In genomic region chr6:84156306-84156705, GRCh38 we compare ENCODE assay signal across 28 cellular contexts.
DNase-seq lines count a peak whose midpoint lies in the region; ATAC-seq, FAIRE-seq and TF ChIP-seq lines count a peak whose summit lies in the region.
"Had no signal": no experiment of that assay in that cellular context is flagged by ENCODE, and none has a peak within 500 bp of the region (broad histone marks: within the 10 kb centered on the region; RNA-seq: fewer than 3 reads in every experiment).

No MANE protein-coding gene starts in this region.

- H3K4me1 Mint-ChIP-seq in nephron progenitor cell: peaks cover 8% of the 10 kb centered on the region
- no peaks in the 10 kb centered on the region for H3K4me1 Mint-ChIP-seq in activated T-helper 17 cell treated with anti-CD3 and anti-CD28 coated beads, Interleukin-2, amount 50 U/mL, for 72 hours
- H3K4me1 Mint-ChIP-seq: B cell; CD14-positive monocyte; CD8-positive, alpha-beta memory T cell had no signal

- no peak for TF ChIP-seq CTCF in BJ (IDR thresholded peaks at IDR 0.05; ENCODE audit: insufficient read depth, low read depth, low read length)
- no peak for TF ChIP-seq CTCF in nephron progenitor cell (IDR thresholded peaks at IDR 0.05)

- no peak overlapping the region for H3K4me3 Mint-ChIP-seq in nephron progenitor cell
- no peak overlapping the region for H3K4me3 Mint-ChIP-seq in activated T-helper 17 cell treated with anti-CD3 and anti-CD28 coated beads, Interleukin-2, amount 50 U/mL, for 72 hours
- H3K4me3 Mint-ChIP-seq: B cell; CD14-positive monocyte; CD4-positive, alpha-beta memory T cell; CD4-positive, CD25-positive, alpha-beta regulatory T cell; CD8-positive, alpha-beta memory T cell had no signal

- H3K36me3 Mint-ChIP-seq in nephron progenitor cell (ENCODE audit: low read depth): peaks cover 45% of the 10 kb centered on the region
- H3K36me3 Mint-ChIP-seq in activated T-helper 17 cell treated with anti-CD3 and anti-CD28 coated beads, Interleukin-2, amount 50 U/mL, for 72 hours (ENCODE audit: low read depth): peaks cover 65% of the 10 kb centered on the region

- CTCF ChIA-PET in BJ (lab: Yijun Ruan, JAX): interaction anchor here (1.2 kb wide), 1 partner anchor 71 kb away, joined by 3 read pairs; the partner anchor contains the start of gene CEP162

- ATAC-seq in GM19328 (IDR thresholded peaks at IDR 0.05; ENCODE audit: unreplicated experiment): no peak
- ATAC-seq in activated T-helper 17 cell treated with anti-CD3 and anti-CD28 coated beads, Interleukin-2, amount 50 U/mL, for 72 hours (replicated peaks): no peak

- H3K27me3 ChIP-seq in BJ (ENCODE audit: control insufficient read depth, insufficient read depth, low read length): no peaks in the 10 kb centered on the region
- H3K27me3 ChIP-seq: BLaER1 had no signal

- H3K9me3 Mint-ChIP-seq in nephron progenitor cell: no peaks in the 10 kb centered on the region
- no peaks in the 10 kb centered on the region for H3K9me3 Mint-ChIP-seq in activated T-helper 17 cell treated with anti-CD3 and anti-CD28 coated beads, Interleukin-2, amount 50 U/mL, for 72 hours
- H3K9me3 Mint-ChIP-seq: CD4-positive, alpha-beta memory T cell; CD4-positive, CD25-positive, alpha-beta regulatory T cell; CD8-positive, alpha-beta memory T cell had no signal

- no peaks in the 10 kb centered on the region for H3K27me3 Mint-ChIP-seq in nephron progenitor cell (ENCODE audit: low read depth, poor library complexity)
- H3K27me3 Mint-ChIP-seq in activated T-helper 17 cell treated with anti-CD3 and anti-CD28 coated beads, Interleukin-2, amount 50 U/mL, for 72 hours: no peaks in the 10 kb centered on the region
- H3K27me3 Mint-ChIP-seq: B cell; CD4-positive, alpha-beta memory T cell; CD4-positive, CD25-positive, alpha-beta regulatory T cell had no signal

- POLR2A ChIA-PET in BJ (lab: Charles Lee): no interaction called here

- peak; percentile 35 for FAIRE-seq in GM18507 (lab: Jason Lieb, UNC)
- FAIRE-seq in endometrium (lab: Jason Lieb, UNC): peak; percentile 99
- FAIRE-seq: A204.1, G401.6, GM12891 had no signal

- no peaks in the 10 kb centered on the region for H3K36me3 ChIP-seq in BJ (ENCODE audit: control insufficient read depth, insufficient read depth, low read length)
- H3K36me3 ChIP-seq: BLaER1 had no signal

- H3K27ac Mint-ChIP-seq in nephron progenitor cell: peak overlapping the region; percentile 33
- H3K27ac Mint-ChIP-seq in activated T-helper 17 cell treated with anti-CD3 and anti-CD28 coated beads, Interleukin-2, amount 50 U/mL, for 72 hours: no peak overlapping the region
- H3K27ac Mint-ChIP-seq: B cell; CD14-positive monocyte; CD4-positive, alpha-beta memory T cell; CD8-positive, alpha-beta memory T cell had no signal

- H3K4me3 ChIP-seq in BJ (ENCODE audit: low read depth, low read length): no peak overlapping the region
- H3K4me3 ChIP-seq: BLaER1 had no signal

- peak; percentile 41 for DNase-seq in BJ (ENCODE audit: low read depth)
- DNase-seq in GM18507 (ENCODE audit: extremely low spot score, insufficient read length, low read depth): no peak
- no peak for DNase-seq in nephron progenitor cell
- DNase-seq in NCI-H1105 treated with DMSO at 0.1 percent for 48 hours (lab: John Stamatoyannopoulos, UW): no peak
- DNase-seq in stimulated activated CD4-positive, alpha-beta T cell treated with anti-CD3 and anti-CD28 coated beads, Interleukin-1b, Interleukin-23, amount 100 ng/mL, for 48 hours: no peak
- DNase-seq: 8988T; ACHN; AML-193; C1 segment of cervical spinal cord; CD4-positive, alpha-beta memory T cell; CD4-positive, CD25-positive, alpha-beta regulatory T cell; CD8-positive, alpha-beta memory T cell; COR-L47; DMS 273 treated with DMSO at 0.1 percent for 48 hours; DMS153; DMS53; DMS79; DND-41; GF-D8 had no signal
